ENCODE assay signal across 2 cellular contexts in genomic region chr7:134747326-134747725, GRCh38.
TF ChIP-seq lines count a peak whose summit lies in the region.

No MANE protein-coding gene starts in this region.

TF ChIP-seq in IMR-90, 13 proteins besides CTCF, POLR2A, EP300 and RAD21:
- no peak for TF ChIP-seq FOS (IDR thresholded peaks at IDR 0.05; ENCODE audit: low read depth, low read length)
- no peak for TF ChIP-seq RFX5 (IDR thresholded peaks at IDR 0.05; ENCODE audit: low read depth, low read length)

TF ChIP-seq in endothelial cell of umbilical vein, 7 proteins besides CTCF, POLR2A, EP300 and RAD21:
- TF ChIP-seq EZH2 (IDR thresholded peaks at IDR 0.05; ENCODE audit: borderline replicate concordance, low read depth, low read length, severe bottlenecking) (no peak), JUN (IDR thresholded peaks at IDR 0.05; ENCODE audit: borderline replicate concordance, insufficient read depth, insufficient read length, low read depth) (peak; percentile 9), GATA2 (IDR thresholded peaks at IDR 0.05; ENCODE audit: insufficient read depth, insufficient read length, low read depth, low read length) (no peak), FOS (IDR thresholded peaks at IDR 0.05; ENCODE audit: borderline replicate concordance, insufficient read depth, low read length) (peak; percentile 29), MAX (IDR thresholded peaks at IDR 0.05; ENCODE audit: insufficient read depth, insufficient read length) (no peak), MYC (IDR thresholded peaks at IDR 0.05; ENCODE audit: low read depth, low read length) (no peak)
